Comparison of ENCODE assay signal across 23 cellular contexts in the genomic region with DNA sequence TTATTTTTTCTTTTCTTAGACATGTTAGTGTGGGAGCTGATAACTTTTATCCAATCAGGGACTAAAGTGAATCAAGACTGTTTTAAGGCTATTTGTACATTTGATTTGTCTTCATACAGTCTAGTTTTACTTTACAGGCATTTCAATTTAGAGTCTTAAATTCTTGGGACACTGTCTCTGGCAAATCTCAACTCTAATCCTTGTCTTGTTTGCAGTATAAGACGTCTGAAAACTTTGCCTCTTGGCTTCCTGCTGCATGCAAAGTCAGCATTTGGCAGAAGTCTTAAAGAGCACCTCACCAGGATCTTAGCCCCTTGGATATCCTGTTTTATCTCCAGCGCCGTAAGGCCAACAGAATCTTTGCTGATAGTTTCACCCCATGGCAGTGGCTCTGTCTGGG. TPM values are rescaled to one million over a fixed set of nuclear protein-coding genes. Genes with fewer than 3 reads are reported as not detected.
DNase-seq lines count a peak whose midpoint lies in the region; ATAC-seq, FAIRE-seq and TF ChIP-seq lines count a peak whose summit lies in the region.
"Had no signal": no experiment of that assay in that cellular context is flagged by ENCODE, and none has a peak within 500 bp of the region (broad histone marks: within the 10 kb centered on the region; RNA-seq: fewer than 3 reads in every experiment).

No MANE protein-coding gene starts in this region.

- H4K20me1 ChIP-seq in keratinocyte (ENCODE audit: control insufficient read depth, extremely low read depth, insufficient read depth, low read length) (no peaks in the 10 kb centered on the region), smooth muscle cell (ENCODE audit: low read depth) (peaks cover 84% of the 10 kb centered on the region)

- H3K9ac ChIP-seq in keratinocyte (ENCODE audit: control insufficient read depth, extremely low read depth, insufficient read depth, low read length) = no peak overlapping the region
- H3K9ac ChIP-seq in smooth muscle cell (ENCODE audit: low read depth) = no peak overlapping the region

- DNase-seq in cardiac muscle cell (ENCODE audit: low read depth in 1 of 2, low spot score in 1 of 2) (peak; percentile 16 to 58), left ventricle myocardium superior (no peak), choroid plexus epithelial cell (ENCODE audit: low read depth) (peak; percentile 43), keratinocyte (ENCODE audit: low read depth, low spot score) (no peak), smooth muscle cell (lab: John Stamatoyannopoulos, UW; ENCODE audit: unreplicated experiment) (peak; percentile 2), NCI-H526 treated with DMSO at 0.1 percent for 48 hours (lab: John Stamatoyannopoulos, UW) (no peak), NCI-H524 treated with DMSO at 0.1 percent for 48 hours (lab: John Stamatoyannopoulos, UW) (no peak)
- DNase-seq: activated CD4-positive, alpha-beta T cell treated with anti-CD3 and anti-CD28 coated beads, Interleukin-2, amount 10 ng/mL, durations not matched to agents 24 days and 14 days; activated CD8-positive, alpha-beta memory T cell treated with anti-CD3 and anti-CD28 coated beads, Interleukin-2, amount 10 ng/mL, durations not matched to agents 7 days and 5 days; activated naive CD8-positive, alpha-beta T cell treated with anti-CD3 and anti-CD28 coated beads for 36 hours; AML-193; brain microvascular endothelial cell; lower lobe of right lung; NCI-H1930; NCI-H2227 treated with DMSO at 0.1 percent for 48 hours; NCI-H82; SHP77 treated with DMSO at 0.1 percent for 48 hours; spleen; T-helper 1 cell had no signal

- H3K27ac ChIP-seq in cardiac muscle cell (peak overlapping the region; percentile 42), keratinocyte (ENCODE audit: control insufficient read depth, insufficient read depth, low read length) (no peak overlapping the region), smooth muscle cell (ENCODE audit: low read depth) (peak overlapping the region; percentile 80)
- H3K27ac ChIP-seq: 22Rv1, brain microvascular endothelial cell, coronary artery, lower lobe of right lung, spleen had no signal

- no peaks in the 10 kb centered on the region for H3K9me1 ChIP-seq in keratinocyte (ENCODE audit: control insufficient read depth, extremely low read depth, insufficient read depth, low read length)

- H3K4me1 ChIP-seq in cardiac muscle cell (ENCODE audit: low read depth) (peaks cover 8% of the 10 kb centered on the region), keratinocyte (ENCODE audit: control insufficient read depth, extremely low read depth, insufficient read depth, low read length) (peaks cover 13% of the 10 kb centered on the region), smooth muscle cell (ENCODE audit: low read depth) (peaks cover 13% of the 10 kb centered on the region)
- H3K4me1 ChIP-seq: lower lobe of right lung had no signal

- dilution Hi-C loops in keratinocyte (cut with MboI; ENCODE audit: extremely low pct_ligation_motif_present, low sequenced_read_pairs) = no loop called here

- ATAC-seq in left ventricle myocardium superior (no peak), GM18907 (IDR thresholded peaks at IDR 0.05; ENCODE audit: unreplicated experiment) (no peak)
- ATAC-seq: activated CD8-positive, alpha-beta memory T cell treated with anti-CD3 and anti-CD28 coated beads, Interleukin-2, amount 10 ng/mL, durations not matched to agents 7 days and 5 days; lower lobe of right lung had no signal

- H3K36me3 ChIP-seq in cardiac muscle cell (no peaks in the 10 kb centered on the region), keratinocyte (ENCODE audit: control insufficient read depth in 2 of 2, extremely low read depth in 1 of 2, insufficient read depth in 2 of 2, low read length in 2 of 2) (no peaks in the 10 kb centered on the region), smooth muscle cell (ENCODE audit: low read depth) (no peaks in the 10 kb centered on the region)
- H3K36me3 ChIP-seq: brain microvascular endothelial cell, lower lobe of right lung had no signal

- H3K27me3 ChIP-seq in cardiac muscle cell (no peaks in the 10 kb centered on the region), keratinocyte (ENCODE audit: control insufficient read depth, extremely low read depth, insufficient read depth, low read length) (no peaks in the 10 kb centered on the region), smooth muscle cell (ENCODE audit: low read depth) (no peaks in the 10 kb centered on the region)
- H3K27me3 ChIP-seq: brain microvascular endothelial cell, spleen had no signal

- H3K79me2 ChIP-seq in keratinocyte (ENCODE audit: control insufficient read depth, insufficient read depth, low read length) (peaks cover 75% of the 10 kb centered on the region), smooth muscle cell (ENCODE audit: low read depth) (peaks cover 87% of the 10 kb centered on the region)

- no peak overlapping the region for H3K4me2 ChIP-seq in keratinocyte (ENCODE audit: control insufficient read depth, extremely low read depth, insufficient read depth, low read depth, low read length)
- H3K4me2 ChIP-seq in smooth muscle cell = peak overlapping the region; percentile 78

- 5% methylated on average over 3 of the region's 3 CpGs for WGBS in smooth muscle cell (ENCODE audit: low lambda C conversion rate)

- no peak for TF ChIP-seq CTCF in cardiac muscle cell (IDR thresholded peaks at IDR 0.05; ENCODE audit: low read depth, low read length)
- TF ChIP-seq CTCF in choroid plexus epithelial cell (conservative IDR thresholded peaks at IDR 0.05; ENCODE audit: low read depth, low read length) = no peak
- no peak for TF ChIP-seq CTCF in keratinocyte (optimal IDR thresholded peaks at IDR 0.05 in 1 of 3, IDR thresholded peaks at IDR 0.05 in 1 of 3, conservative IDR thresholded peaks at IDR 0.05 in 1 of 3; ENCODE audit: extremely low read depth in 1 of 3, insufficient read depth in 2 of 3, low read length in 3 of 3)
- TF ChIP-seq CTCF in smooth muscle cell (IDR thresholded peaks at IDR 0.05; ENCODE audit: borderline replicate concordance, insufficient read depth, poor library complexity, severe bottlenecking) = no peak

- peak; percentile 62 for FAIRE-seq in keratinocyte (lab: Jason Lieb, UNC)
- FAIRE-seq: GM19239 had no signal

- H2AFZ ChIP-seq in keratinocyte (ENCODE audit: control insufficient read depth, low read length) (no peak overlapping the region), smooth muscle cell (ENCODE audit: low read depth) (no peak overlapping the region)

- intact Hi-C loops in left ventricle myocardium superior (cut with micrococcal nuclease) = no loop called here

- H3K4me3 ChIP-seq in cardiac muscle cell (no peak overlapping the region), choroid plexus epithelial cell (ENCODE audit: low read depth, low read length) (no peak overlapping the region), keratinocyte (ENCODE audit: control insufficient read depth in 2 of 3, extremely low read depth in 1 of 3, insufficient read depth in 2 of 3, low read depth in 1 of 3, low read length in 3 of 3) (no peak overlapping the region), smooth muscle cell (peak overlapping the region; percentile 18)
- H3K4me3 ChIP-seq: coronary artery, lower lobe of right lung, spleen had no signal

- H3F3A ChIP-seq in smooth muscle cell (ENCODE audit: low read depth) = peaks cover 17% of the 10 kb centered on the region

- H3K9me3 ChIP-seq in cardiac muscle cell (ENCODE audit: low read depth) = no peaks in the 10 kb centered on the region
- no peaks in the 10 kb centered on the region for H3K9me3 ChIP-seq in keratinocyte (ENCODE audit: control insufficient read depth, low read depth, low read length)
- no peaks in the 10 kb centered on the region for H3K9me3 ChIP-seq in smooth muscle cell (replicated peaks; ENCODE audit: low read depth)
- H3K9me3 ChIP-seq: lower lobe of right lung had no signal

RNA-seq across cellular contexts. Expression of a gene that starts 30.3 kb away (rescaled TPM):
- total RNA-seq in cardiac muscle cell (13.6 and 17.1 TPM in 2 replicates), left ventricle myocardium superior (12.7 TPM), smooth muscle cell (27.7 and 29.1 TPM in 2 replicates)
- polyA plus RNA-seq in cardiac muscle cell (3.4 and 5.2 TPM in 2 replicates), keratinocyte (9.1 to 16.5 TPM (median 11.4 TPM) in 3 replicates), smooth muscle cell (3.7 and 7.4 TPM in 2 replicates)
- 13.7 TPM for polyA plus RNA-seq in keratinocyte (2011; ENCODE audit: low read depth)
- polyA plus RNA-seq in keratinocyte (2011; cell fraction: cytosol; rRNA removed) = 8.9 and 18.8 TPM in 2 replicates
- 11.8 and 13.3 TPM in 2 replicates for polyA plus RNA-seq in keratinocyte (2011; cell fraction: nucleus; rRNA removed)
- 9.8 and 9.9 TPM in 2 replicates for polyA plus RNA-seq in keratinocyte (2012; ENCODE audit: low replicate concordance)
- 3.8 to 20.0 TPM (median 8.4 TPM) in 3 replicates for polyA minus RNA-seq in keratinocyte
- polyA minus RNA-seq in keratinocyte (2011; cell fraction: cytosol; rRNA and poly(A)+ RNA removed) = 20.3 TPM
- 11.9 and 24.4 TPM in 2 replicates for polyA minus RNA-seq in keratinocyte (2011; cell fraction: nucleus; rRNA and poly(A)+ RNA removed)

Comparison
In these comparisons a context has a peak if more than half of its experiments do, and no peak if none do; other contexts are left out.
1. DNase-seq: peak in cardiac muscle cell (2 of 2), choroid plexus epithelial cell (single experiment) and smooth muscle cell (single experiment); none in left ventricle myocardium superior (single experiment), keratinocyte (single experiment), NCI-H526 treated with DMSO at 0.1 percent for 48 hours (single experiment) and NCI-H524 treated with DMSO at 0.1 percent for 48 hours (single experiment).